In the genomic region with DNA sequence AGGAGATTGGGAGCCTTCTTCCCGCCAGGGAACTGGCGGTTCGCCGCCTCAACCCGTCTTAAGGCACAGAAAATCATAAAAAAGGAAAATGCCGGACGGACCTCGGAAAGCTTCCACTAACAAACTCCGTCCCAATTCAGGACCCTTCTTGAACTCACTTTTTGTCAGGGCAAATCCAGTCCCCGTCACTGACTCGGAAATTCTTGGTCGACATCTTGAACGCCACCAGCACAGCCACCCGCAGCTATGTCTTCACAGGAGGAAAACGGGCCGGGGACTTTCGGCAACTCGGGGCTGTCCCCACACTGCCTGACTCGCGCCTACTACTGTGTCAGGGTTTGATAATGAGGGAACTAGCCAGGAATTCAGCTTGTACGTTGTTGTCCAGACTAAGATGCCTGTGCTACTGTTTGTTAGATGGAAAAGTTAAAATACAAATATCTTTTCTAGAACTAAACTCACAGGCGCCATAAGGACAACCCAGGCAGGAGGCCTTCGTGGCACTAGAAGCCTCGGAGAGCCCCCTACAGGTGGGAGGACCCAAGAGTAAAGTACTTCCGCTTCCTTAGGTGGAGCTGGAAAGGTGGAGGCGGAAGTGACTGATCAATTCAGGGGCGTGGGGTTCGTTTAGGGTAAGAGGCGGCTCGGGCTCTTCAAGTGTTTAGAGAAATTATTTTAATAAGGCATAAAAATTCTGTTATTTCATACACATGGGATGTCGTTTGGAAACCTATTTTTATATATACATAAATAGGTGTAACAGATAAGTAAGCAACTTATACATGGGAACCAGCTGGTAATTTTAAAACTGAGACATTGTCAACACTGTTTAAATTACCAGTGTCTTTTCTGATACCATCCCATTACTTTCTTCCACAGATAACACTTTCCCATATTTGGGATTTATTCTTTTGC, we compare ENCODE assay signal across 8 cellular contexts. TPM values are rescaled to one million over a fixed set of nuclear protein-coding genes. Genes with fewer than 3 reads are reported as not detected.
DNase-seq lines count a peak whose midpoint lies in the region; ATAC-seq and TF ChIP-seq lines count a peak whose summit lies in the region.

A gene with protein sequence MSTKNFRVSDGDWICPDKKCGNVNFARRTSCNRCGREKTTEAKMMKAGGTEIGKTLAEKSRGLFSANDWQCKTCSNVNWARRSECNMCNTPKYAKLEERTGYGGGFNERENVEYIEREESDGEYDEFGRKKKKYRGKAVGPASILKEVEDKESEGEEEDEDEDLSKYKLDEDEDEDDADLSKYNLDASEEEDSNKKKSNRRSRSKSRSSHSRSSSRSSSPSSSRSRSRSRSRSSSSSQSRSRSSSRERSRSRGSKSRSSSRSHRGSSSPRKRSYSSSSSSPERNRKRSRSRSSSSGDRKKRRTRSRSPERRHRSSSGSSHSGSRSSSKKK (minus strand): TSS at position 254 of the 915 bp plus-strand sequence. CDS start 40 bp downstream, at position 214.

- in situ Hi-C loops in KBM-7 (cut with MboI; ENCODE audit: low pct_unique_long_range_greater_than_20kb, low sequenced_read_pairs), result no loop called here

- peak; percentile 100 for DNase-seq in DMS53 (lab: John Stamatoyannopoulos, UW)
- DNase-seq in KBM-7, result peak; percentile 97
- peak; percentile 85 for DNase-seq in activated T-cell treated with anti-CD3 and anti-CD28 coated beads, Interleukin-2, amount 50 U/mL, for 4 hours
- peak; percentile 58 to 84 for DNase-seq in stimulated activated CD8-positive, alpha-beta memory T cell treated with anti-CD3 and anti-CD28 coated beads, Interleukin-7, amount 100 ng/mL, for 48 hours (ENCODE audit: extremely low read depth in 1 of 2, low read depth in 1 of 2)

- no peaks in the 10 kb centered on the region for H3K9me3 ChIP-seq in muscle layer of duodenum (ENCODE audit: control insufficient read depth in 1 of 2, low read length in 2 of 2)

- peaks cover 12 to 18% of the 10 kb centered on the region in 2 donors for H3K36me3 ChIP-seq in muscle layer of duodenum (ENCODE audit: control insufficient read depth in 1 of 2, insufficient read depth in 2 of 2, low read length in 2 of 2)

- H3K27ac ChIP-seq in muscle layer of duodenum (ENCODE audit: low read length), result peak within 1 kb of the TSS; percentile 97

- H3K36me3 Mint-ChIP-seq in activated T-cell treated with anti-CD3 and anti-CD28 coated beads, Interleukin-2, amount 50 U/mL, for 4 hours (ENCODE audit: insufficient read depth), result peaks cover 21% of the 10 kb centered on the region

- H3K27me3 ChIP-seq in muscle layer of duodenum (ENCODE audit: low read depth, low read length), result peaks cover 6% of the 10 kb centered on the region

- peaks cover 5 to 23% of the 10 kb centered on the region in 2 donors for H3K4me1 ChIP-seq in muscle layer of duodenum (ENCODE audit: control insufficient read depth in 1 of 2, insufficient read depth in 2 of 2, low read length in 2 of 2)

- peaks cover 21% of the 10 kb centered on the region for H3K4me1 Mint-ChIP-seq in activated T-cell treated with anti-CD3 and anti-CD28 coated beads, Interleukin-2, amount 50 U/mL, for 4 hours (ENCODE audit: low read depth)

- H3K27me3 Mint-ChIP-seq in activated T-cell treated with anti-CD3 and anti-CD28 coated beads, Interleukin-2, amount 50 U/mL, for 4 hours (ENCODE audit: low read depth), result peaks cover 17% of the 10 kb centered on the region

- H3K4me3 Mint-ChIP-seq in activated T-cell treated with anti-CD3 and anti-CD28 coated beads, Interleukin-2, amount 50 U/mL, for 4 hours, result peak within 1 kb of the TSS; percentile 99

- H3K4me3 ChIP-seq in muscle layer of duodenum (ENCODE audit: low read depth in 1 of 2, low read length in 2 of 2), result peak within 1 kb of the TSS; percentile 97 to 100

- ATAC-seq in GM21619 (IDR thresholded peaks at IDR 0.05; ENCODE audit: unreplicated experiment), result peak; percentile 99
- ATAC-seq in activated T-cell treated with anti-CD3 and anti-CD28 coated beads, Interleukin-2, amount 50 U/mL, for 4 hours, result peak; percentile 97
- peak; percentile 99 for ATAC-seq in esophagus mucosa

- H3K9me3 Mint-ChIP-seq in activated T-cell treated with anti-CD3 and anti-CD28 coated beads, Interleukin-2, amount 50 U/mL, for 4 hours, result peaks cover 4% of the 10 kb centered on the region

TF ChIP-seq in PFSK-1, 5 proteins besides CTCF, POLR2A, EP300 and RAD21:
- TF ChIP-seq SIN3A (IDR thresholded peaks at IDR 0.05; ENCODE audit: borderline replicate concordance, insufficient read depth, low read length), result 0 out of 2 replicates have a peak, but pooled peaks have one; percentile 46
- peak; percentile 97 for TF ChIP-seq POLR2AphosphoS5 (IDR thresholded peaks at IDR 0.05; ENCODE audit: low read depth, low read length)
- peak; percentile 94 for TF ChIP-seq TAF1 (IDR thresholded peaks at IDR 0.05; ENCODE audit: borderline replicate concordance, insufficient read depth, low read length)
- TF ChIP-seq, protein P1, sequence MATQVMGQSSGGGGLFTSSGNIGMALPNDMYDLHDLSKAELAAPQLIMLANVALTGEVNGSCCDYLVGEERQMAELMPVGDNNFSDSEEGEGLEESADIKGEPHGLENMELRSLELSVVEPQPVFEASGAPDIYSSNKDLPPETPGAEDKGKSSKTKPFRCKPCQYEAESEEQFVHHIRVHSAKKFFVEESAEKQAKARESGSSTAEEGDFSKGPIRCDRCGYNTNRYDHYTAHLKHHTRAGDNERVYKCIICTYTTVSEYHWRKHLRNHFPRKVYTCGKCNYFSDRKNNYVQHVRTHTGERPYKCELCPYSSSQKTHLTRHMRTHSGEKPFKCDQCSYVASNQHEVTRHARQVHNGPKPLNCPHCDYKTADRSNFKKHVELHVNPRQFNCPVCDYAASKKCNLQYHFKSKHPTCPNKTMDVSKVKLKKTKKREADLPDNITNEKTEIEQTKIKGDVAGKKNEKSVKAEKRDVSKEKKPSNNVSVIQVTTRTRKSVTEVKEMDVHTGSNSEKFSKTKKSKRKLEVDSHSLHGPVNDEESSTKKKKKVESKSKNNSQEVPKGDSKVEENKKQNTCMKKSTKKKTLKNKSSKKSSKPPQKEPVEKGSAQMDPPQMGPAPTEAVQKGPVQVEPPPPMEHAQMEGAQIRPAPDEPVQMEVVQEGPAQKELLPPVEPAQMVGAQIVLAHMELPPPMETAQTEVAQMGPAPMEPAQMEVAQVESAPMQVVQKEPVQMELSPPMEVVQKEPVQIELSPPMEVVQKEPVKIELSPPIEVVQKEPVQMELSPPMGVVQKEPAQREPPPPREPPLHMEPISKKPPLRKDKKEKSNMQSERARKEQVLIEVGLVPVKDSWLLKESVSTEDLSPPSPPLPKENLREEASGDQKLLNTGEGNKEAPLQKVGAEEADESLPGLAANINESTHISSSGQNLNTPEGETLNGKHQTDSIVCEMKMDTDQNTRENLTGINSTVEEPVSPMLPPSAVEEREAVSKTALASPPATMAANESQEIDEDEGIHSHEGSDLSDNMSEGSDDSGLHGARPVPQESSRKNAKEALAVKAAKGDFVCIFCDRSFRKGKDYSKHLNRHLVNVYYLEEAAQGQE (IDR thresholded peaks at IDR 0.05; ENCODE audit: insufficient read depth in 1 of 2, low read depth in 2 of 2, low read length in 2 of 2), result no peak; a peak in 1 of 4 replicates
- TF ChIP-seq FOXP2 (optimal IDR thresholded peaks at IDR 0.05; ENCODE audit: borderline replicate concordance, extremely low read depth, extremely low read length, insufficient read depth), result no peak

RNA-seq across cellular contexts. Expression of the gene that starts here (rescaled TPM):
- 40.8 TPM for polyA plus RNA-seq in PFSK-1 (2012; ENCODE audit: insufficient read length, low read depth)
- total RNA-seq in activated T-cell treated with anti-CD3 and anti-CD28 coated beads, Interleukin-2, amount 50 U/mL, for 4 hours, result 100 to 1,000 TPM in 1 of 3 donors, 10 to 100 TPM in 2; 95.0 to 106 (median 98.8) TPM
- 30.7 TPM for total RNA-seq in esophagus mucosa

Comparison
In these comparisons a context has a peak if more than half of its experiments do, and no peak if none do; other contexts are left out.
1. Peak in every context shown above with its lines: DNase-seq, ATAC-seq, H3K4me3 ChIP-seq and H3K27ac ChIP-seq.